Comparison of ENCODE assay signal across 8 cellular contexts in the genomic region with DNA sequence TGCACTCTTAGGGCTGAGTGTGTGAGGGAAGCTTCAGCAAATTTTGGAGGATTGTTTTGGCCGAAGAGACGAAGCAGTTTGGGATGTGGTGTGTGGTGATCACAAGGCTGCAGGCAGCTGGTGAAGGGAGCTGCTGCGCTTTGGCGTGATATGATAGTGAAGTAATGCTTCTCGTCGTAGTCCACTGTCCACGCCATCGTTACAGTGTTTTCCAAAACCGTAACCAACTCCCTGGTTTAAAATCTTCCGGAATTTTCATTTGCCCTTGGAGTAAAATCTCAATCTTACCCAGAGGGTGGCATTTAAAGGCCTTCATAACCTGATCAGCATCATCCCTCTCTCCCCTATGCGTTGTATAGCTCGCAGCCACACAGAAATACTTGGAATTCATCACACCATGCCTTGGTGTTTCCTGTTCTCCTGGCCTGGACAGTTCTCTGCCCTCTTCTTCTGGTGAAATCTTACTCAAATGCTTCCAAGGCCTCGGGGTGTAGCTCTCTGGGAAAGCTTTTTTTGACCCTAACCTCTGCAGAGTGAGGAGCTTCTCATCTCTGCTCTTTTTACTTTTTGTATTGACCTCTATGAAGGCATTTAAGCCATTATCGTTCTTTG. TPM values are rescaled to one million over a fixed set of nuclear protein-coding genes. Genes with fewer than 3 reads are reported as not detected.
DNase-seq lines count a peak whose midpoint lies in the region; FAIRE-seq and TF ChIP-seq lines count a peak whose summit lies in the region.

No MANE protein-coding gene starts in this region.

- POLR2A ChIA-PET in MCF 10A (lab: Yijun Ruan, JAX): interaction anchor here (0.6 to 3.0 kb wide), 16 partner anchors 10 to 296 kb away, joined by 3 to 23 read pairs (median 5); partner anchors contain the start of genes PSPC1 and ZMYM5

- no TSS peak for BruUV-seq in MCF 10A (replicated peaks; lab: Mats Ljungman, UMichigan)

- H3K4me2 ChIP-seq in GM23248 (ENCODE audit: unreplicated experiment): peak overlapping the region; percentile 96

- DNase-seq in ELR (ENCODE audit: low read depth) (peak; percentile 55), GM23248 (peak; percentile 74), NCI-H226 (peak; percentile 5), MCF 10A (ENCODE audit: unreplicated experiment) (peak; percentile 33), kidney (no peak), SIG-M5 (lab: John Stamatoyannopoulos, UW) (no peak)
- peak; percentile 1 for DNase-seq in stimulated activated CD8-positive, alpha-beta memory T cell treated with anti-CD3 and anti-CD28 coated beads, Interleukin-7, amount 100 ng/mL, for 24 hours (ENCODE audit: low read depth)
- DNase-seq in stimulated activated CD4-positive, alpha-beta T cell treated with anti-CD3 and anti-CD28 coated beads, Interleukin-1b, Interleukin-23, amount 100 ng/mL, for 48 hours: no peak

- peak overlapping the region; percentile 100 for H3K4me3 Mint-ChIP-seq in MCF 10A (ENCODE audit: unreplicated experiment)

- H3K4me3 ChIP-seq in GM23248 (peak overlapping the region; percentile 86), kidney (ENCODE audit: low read length in 2 of 2) (peak overlapping the region; percentile 89)

- peaks cover 32% of the 10 kb centered on the region for H3F3A ChIP-seq in GM23248 (ENCODE audit: insufficient read depth)

- FAIRE-seq in kidney (lab: Jason Lieb, UNC): no peak

- H2AFZ ChIP-seq in GM23248: peak overlapping the region; percentile 90

- intact Hi-C loops in MCF 10A (cut with micrococcal nuclease): no loop called here
- intact Hi-C loops in kidney (cut with DNase I): no loop called here

- H3K4me1 Mint-ChIP-seq in MCF 10A (ENCODE audit: insufficient read depth, unreplicated experiment): no peaks in the 10 kb centered on the region

- peaks cover 14% of the 10 kb centered on the region for H3K4me1 ChIP-seq in GM23248 (ENCODE audit: insufficient read depth)
- peaks cover 0 to 6% of the 10 kb centered on the region in 2 donors for H3K4me1 ChIP-seq in kidney (ENCODE audit: control insufficient read depth in 1 of 2, insufficient read depth in 1 of 2, low read depth in 1 of 2, low read length in 2 of 2)

- no peaks in the 10 kb centered on the region for H3K9me3 Mint-ChIP-seq in MCF 10A (ENCODE audit: unreplicated experiment)

- H3K27me3 ChIP-seq in GM23248 (replicated peaks; ENCODE audit: insufficient read depth): no peaks in the 10 kb centered on the region

- H3K27ac Mint-ChIP-seq in MCF 10A (ENCODE audit: low read depth, unreplicated experiment): peak overlapping the region; percentile 99

- H3K9me2 ChIP-seq in GM23248 (ENCODE audit: insufficient read depth): no peaks in the 10 kb centered on the region

- H3K9ac ChIP-seq in GM23248: peak overlapping the region; percentile 94
- H3K9ac ChIP-seq in kidney (ENCODE audit: low read length in 2 of 2): peak overlapping the region; percentile 65 to 75

- CTCF ChIA-PET in MCF 10A (lab: Yijun Ruan, JAX): interaction anchor here (0.6 to 1.9 kb wide), 5 partner anchors 9 to 47 kb away, joined by 3 to 6 read pairs (median 4); no protein-coding TSS in a partner anchor

- H3K27ac ChIP-seq in GM23248 (peak overlapping the region; percentile 92), kidney (ENCODE audit: low read depth in 2 of 2, low read length in 2 of 2) (peak overlapping the region; percentile 91 to 95)

- TF ChIP-seq CTCF in MCF 10A (IDR thresholded peaks at IDR 0.05; ENCODE audit: unreplicated experiment) (no peak), kidney (IDR thresholded peaks at IDR 0.05; ENCODE audit: borderline replicate concordance, extremely low read depth, insufficient read depth) (no peak)

- H3K36me3 Mint-ChIP-seq in MCF 10A (ENCODE audit: insufficient read depth, unreplicated experiment): peaks cover 36% of the 10 kb centered on the region

- no peaks in the 10 kb centered on the region for H3K27me3 Mint-ChIP-seq in MCF 10A (ENCODE audit: insufficient read depth, unreplicated experiment)

- peaks cover 57% of the 10 kb centered on the region for H3K79me2 ChIP-seq in GM23248 (ENCODE audit: insufficient read depth)

- H4K20me1 ChIP-seq in GM23248 (ENCODE audit: insufficient read depth): no peaks in the 10 kb centered on the region; the same call in 1 of the 2 replicates

- peaks cover 5% of the 10 kb centered on the region; the same call in 1 of the 2 replicates for H3K36me3 ChIP-seq in GM23248 (ENCODE audit: low read depth)
- no peaks in the 10 kb centered on the region for H3K36me3 ChIP-seq in kidney (ENCODE audit: control insufficient read depth in 1 of 2, insufficient read depth in 2 of 2, low read length in 2 of 2)

- H3K9me3 ChIP-seq in GM23248 (ENCODE audit: low read depth) (no peaks in the 10 kb centered on the region), kidney (ENCODE audit: control insufficient read depth in 1 of 2, low read length in 2 of 2) (no peaks in the 10 kb centered on the region)

- in situ Hi-C loops in GM23248 (cut with MboI): no loop called here

- WGBS in GM23248 (ENCODE audit: low coverage in 1 of 2, low lambda C conversion rate in 2 of 2, missing lambda C conversion rate in 2 of 2), 2 experiments: 2% methylated on average over 14 of the region's 14 CpGs

RNA-seq across cellular contexts. Expression of gene MPHOSPH8, which starts 0.8 kb away (rescaled TPM):
- total RNA-seq in GM23248 (2014; rRNA removed; shearing (Covaris generic)): 11.1 and 11.3 TPM in 2 replicates
- polyA plus RNA-seq in GM23248 (2016; fragmentation: Nextera tagmentation; extraction: Ambion mirVana): 12.6 and 15.0 TPM in 2 replicates
- total RNA-seq in MCF 10A (2022): 31.9 and 32.4 TPM in 2 replicates
- 35.6 TPM for total RNA-seq in kidney
- 23.1 TPM for polyA plus RNA-seq in kidney (ENCODE audit: insufficient read depth, low read depth, low replicate concordance)

Comparison
In these comparisons a context has a peak if more than half of its experiments do, and no peak if none do; other contexts are left out.
1. DNase-seq: peak in ELR (single experiment), GM23248 (single experiment), NCI-H226 (single experiment), MCF 10A (single experiment) and stimulated activated CD8-positive, alpha-beta memory T cell treated with anti-CD3 and anti-CD28 coated beads, Interleukin-7, amount 100 ng/mL, for 24 hours (single experiment); none in kidney (single experiment), stimulated activated CD4-positive, alpha-beta T cell treated with anti-CD3 and anti-CD28 coated beads, Interleukin-1b, Interleukin-23, amount 100 ng/mL, for 48 hours (single experiment) and SIG-M5 (single experiment).